Comparison of ENCODE assay signal across 1 cellular context in genomic region chr5:141960449-141961323, GRCh38.
A peak's percentile ranks its signal among the peaks of the same experiment; 100 is the strongest.
TF ChIP-seq lines count a peak whose summit lies in the region.

No MANE protein-coding gene starts in this region.

TF ChIP-seq in K562, 482 proteins besides CTCF, POLR2A, EP300 and RAD21 (continued from another document and continues in another):
- TF ChIP-seq, protein P1, sequence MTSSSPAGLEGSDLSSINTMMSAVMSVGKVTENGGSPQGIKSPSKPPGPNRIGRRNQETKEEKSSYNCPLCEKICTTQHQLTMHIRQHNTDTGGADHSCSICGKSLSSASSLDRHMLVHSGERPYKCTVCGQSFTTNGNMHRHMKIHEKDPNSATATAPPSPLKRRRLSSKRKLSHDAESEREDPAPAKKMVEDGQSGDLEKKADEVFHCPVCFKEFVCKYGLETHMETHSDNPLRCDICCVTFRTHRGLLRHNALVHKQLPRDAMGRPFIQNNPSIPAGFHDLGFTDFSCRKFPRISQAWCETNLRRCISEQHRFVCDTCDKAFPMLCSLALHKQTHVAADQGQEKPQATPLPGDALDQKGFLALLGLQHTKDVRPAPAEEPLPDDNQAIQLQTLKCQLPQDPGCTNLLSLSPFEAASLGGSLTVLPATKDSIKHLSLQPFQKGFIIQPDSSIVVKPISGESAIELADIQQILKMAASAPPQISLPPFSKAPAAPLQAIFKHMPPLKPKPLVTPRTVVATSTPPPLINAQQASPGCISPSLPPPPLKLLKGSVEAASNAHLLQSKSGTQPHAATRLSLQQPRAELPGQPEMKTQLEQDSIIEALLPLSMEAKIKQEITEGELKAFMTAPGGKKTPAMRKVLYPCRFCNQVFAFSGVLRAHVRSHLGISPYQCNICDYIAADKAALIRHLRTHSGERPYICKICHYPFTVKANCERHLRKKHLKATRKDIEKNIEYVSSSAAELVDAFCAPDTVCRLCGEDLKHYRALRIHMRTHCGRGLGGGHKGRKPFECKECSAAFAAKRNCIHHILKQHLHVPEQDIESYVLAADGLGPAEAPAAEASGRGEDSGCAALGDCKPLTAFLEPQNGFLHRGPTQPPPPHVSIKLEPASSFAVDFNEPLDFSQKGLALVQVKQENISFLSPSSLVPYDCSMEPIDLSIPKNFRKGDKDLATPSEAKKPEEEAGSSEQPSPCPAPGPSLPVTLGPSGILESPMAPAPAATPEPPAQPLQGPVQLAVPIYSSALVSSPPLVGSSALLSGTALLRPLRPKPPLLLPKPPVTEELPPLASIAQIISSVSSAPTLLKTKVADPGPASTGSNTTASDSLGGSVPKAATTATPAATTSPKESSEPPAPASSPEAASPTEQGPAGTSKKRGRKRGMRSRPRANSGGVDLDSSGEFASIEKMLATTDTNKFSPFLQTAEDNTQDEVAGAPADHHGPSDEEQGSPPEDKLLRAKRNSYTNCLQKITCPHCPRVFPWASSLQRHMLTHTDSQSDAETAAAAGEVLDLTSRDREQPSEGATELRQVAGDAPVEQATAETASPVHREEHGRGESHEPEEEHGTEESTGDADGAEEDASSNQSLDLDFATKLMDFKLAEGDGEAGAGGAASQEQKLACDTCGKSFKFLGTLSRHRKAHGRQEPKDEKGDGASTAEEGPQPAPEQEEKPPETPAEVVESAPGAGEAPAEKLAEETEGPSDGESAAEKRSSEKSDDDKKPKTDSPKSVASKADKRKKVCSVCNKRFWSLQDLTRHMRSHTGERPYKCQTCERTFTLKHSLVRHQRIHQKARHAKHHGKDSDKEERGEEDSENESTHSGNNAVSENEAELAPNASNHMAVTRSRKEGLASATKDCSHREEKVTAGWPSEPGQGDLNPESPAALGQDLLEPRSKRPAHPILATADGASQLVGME (CRISPR knock-in tag; IDR thresholded peaks at IDR 0.05) = no peak
- TF ChIP-seq NKRF (IDR thresholded peaks at IDR 0.05; ENCODE audit: borderline replicate concordance) = no peak
- TF ChIP-seq CHD7 (IDR thresholded peaks at IDR 0.05; ENCODE audit: low read depth, low read length) = no peak
- TF ChIP-seq MAFK (IDR thresholded peaks at IDR 0.05; ENCODE audit: low read length) = no peak
- TF ChIP-seq, protein P2, sequence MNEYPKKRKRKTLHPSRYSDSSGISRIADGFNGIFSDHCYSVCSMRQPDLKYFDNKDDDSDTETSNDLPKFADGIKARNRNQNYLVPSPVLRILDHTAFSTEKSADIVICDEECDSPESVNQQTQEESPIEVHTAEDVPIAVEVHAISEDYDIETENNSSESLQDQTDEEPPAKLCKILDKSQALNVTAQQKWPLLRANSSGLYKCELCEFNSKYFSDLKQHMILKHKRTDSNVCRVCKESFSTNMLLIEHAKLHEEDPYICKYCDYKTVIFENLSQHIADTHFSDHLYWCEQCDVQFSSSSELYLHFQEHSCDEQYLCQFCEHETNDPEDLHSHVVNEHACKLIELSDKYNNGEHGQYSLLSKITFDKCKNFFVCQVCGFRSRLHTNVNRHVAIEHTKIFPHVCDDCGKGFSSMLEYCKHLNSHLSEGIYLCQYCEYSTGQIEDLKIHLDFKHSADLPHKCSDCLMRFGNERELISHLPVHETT (CRISPR knock-in tag; conservative IDR thresholded peaks at IDR 0.05 in 1 of 2, IDR thresholded peaks at IDR 0.05 in 1 of 2) = no peak
- TF ChIP-seq RNF219 (CRISPR knock-in tag; IDR thresholded peaks at IDR 0.05) = no peak
- TF ChIP-seq USF2 (CRISPR knock-in tag; IDR thresholded peaks at IDR 0.05) = no peak
- TF ChIP-seq DACH1 (IDR thresholded peaks at IDR 0.05; ENCODE audit: partially characterized antibody) = no peak
- TF ChIP-seq, protein P3, sequence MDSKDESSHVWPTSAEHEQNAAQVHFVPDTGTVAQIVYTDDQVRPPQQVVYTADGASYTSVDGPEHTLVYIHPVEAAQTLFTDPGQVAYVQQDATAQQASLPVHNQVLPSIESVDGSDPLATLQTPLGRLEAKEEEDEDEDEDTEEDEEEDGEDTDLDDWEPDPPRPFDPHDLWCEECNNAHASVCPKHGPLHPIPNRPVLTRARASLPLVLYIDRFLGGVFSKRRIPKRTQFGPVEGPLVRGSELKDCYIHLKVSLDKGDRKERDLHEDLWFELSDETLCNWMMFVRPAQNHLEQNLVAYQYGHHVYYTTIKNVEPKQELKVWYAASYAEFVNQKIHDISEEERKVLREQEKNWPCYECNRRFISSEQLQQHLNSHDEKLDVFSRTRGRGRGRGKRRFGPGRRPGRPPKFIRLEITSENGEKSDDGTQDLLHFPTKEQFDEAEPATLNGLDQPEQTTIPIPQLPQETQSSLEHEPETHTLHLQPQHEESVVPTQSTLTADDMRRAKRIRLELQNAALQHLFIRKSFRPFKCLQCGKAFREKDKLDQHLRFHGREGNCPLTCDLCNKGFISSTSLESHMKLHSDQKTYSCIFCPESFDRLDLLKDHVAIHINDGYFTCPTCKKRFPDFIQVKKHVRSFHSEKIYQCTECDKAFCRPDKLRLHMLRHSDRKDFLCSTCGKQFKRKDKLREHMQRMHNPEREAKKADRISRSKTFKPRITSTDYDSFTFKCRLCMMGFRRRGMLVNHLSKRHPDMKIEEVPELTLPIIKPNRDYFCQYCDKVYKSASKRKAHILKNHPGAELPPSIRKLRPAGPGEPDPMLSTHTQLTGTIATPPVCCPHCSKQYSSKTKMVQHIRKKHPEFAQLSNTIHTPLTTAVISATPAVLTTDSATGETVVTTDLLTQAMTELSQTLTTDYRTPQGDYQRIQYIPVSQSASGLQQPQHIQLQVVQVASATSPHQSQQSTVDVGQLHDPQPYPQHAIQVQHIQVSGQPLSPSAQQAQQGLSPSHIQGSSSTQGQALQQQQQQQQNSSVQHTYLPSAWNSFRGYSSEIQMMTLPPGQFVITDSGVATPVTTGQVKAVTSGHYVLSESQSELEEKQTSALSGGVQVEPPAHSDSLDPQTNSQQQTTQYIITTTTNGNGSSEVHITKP (IDR thresholded peaks at IDR 0.05; ENCODE audit: partially characterized antibody) = no peak
- TF ChIP-seq, protein P4, sequence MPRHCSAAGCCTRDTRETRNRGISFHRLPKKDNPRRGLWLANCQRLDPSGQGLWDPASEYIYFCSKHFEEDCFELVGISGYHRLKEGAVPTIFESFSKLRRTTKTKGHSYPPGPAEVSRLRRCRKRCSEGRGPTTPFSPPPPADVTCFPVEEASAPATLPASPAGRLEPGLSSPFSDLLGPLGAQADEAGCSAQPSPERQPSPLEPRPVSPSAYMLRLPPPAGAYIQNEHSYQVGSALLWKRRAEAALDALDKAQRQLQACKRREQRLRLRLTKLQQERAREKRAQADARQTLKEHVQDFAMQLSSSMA (CRISPR knock-in tag; IDR thresholded peaks at IDR 0.05) = no peak
- no peak for TF ChIP-seq DMBX1 (CRISPR knock-in tag; IDR thresholded peaks at IDR 0.05; ENCODE audit: borderline replicate concordance)
- TF ChIP-seq GATAD2B (IDR thresholded peaks at IDR 0.05; ENCODE audit: borderline replicate concordance) = peak; percentile 48; the same call in 1 of the 2 replicates
- no peak for TF ChIP-seq MCM5 (IDR thresholded peaks at IDR 0.05; ENCODE audit: low read depth)
- TF ChIP-seq ZNF57 (CRISPR knock-in tag; IDR thresholded peaks at IDR 0.05) = no peak
- no peak for TF ChIP-seq ZNF79 (CRISPR knock-in tag; IDR thresholded peaks at IDR 0.05; ENCODE audit: low read depth)
- TF ChIP-seq CEBPB (tag; IDR thresholded peaks at IDR 0.05) = no peak
- TF ChIP-seq ATF7 (IDR thresholded peaks at IDR 0.05) = 0 out of 2 replicates have a peak, but pooled peaks have one; percentile 24
- TF ChIP-seq ILF3 (IDR thresholded peaks at IDR 0.05; ENCODE audit: borderline replicate concordance) = no peak
- no peak for TF ChIP-seq STAT5B (CRISPR knock-in tag; IDR thresholded peaks at IDR 0.05)
- TF ChIP-seq RBM15 (IDR thresholded peaks at IDR 0.05; ENCODE audit: insufficient read depth, low read length) = no peak
- no peak for TF ChIP-seq ZBED1 (IDR thresholded peaks at IDR 0.05)
- no peak for TF ChIP-seq GATA2 (CRISPR knock-in tag; IDR thresholded peaks at IDR 0.05)
